In the genomic region with DNA sequence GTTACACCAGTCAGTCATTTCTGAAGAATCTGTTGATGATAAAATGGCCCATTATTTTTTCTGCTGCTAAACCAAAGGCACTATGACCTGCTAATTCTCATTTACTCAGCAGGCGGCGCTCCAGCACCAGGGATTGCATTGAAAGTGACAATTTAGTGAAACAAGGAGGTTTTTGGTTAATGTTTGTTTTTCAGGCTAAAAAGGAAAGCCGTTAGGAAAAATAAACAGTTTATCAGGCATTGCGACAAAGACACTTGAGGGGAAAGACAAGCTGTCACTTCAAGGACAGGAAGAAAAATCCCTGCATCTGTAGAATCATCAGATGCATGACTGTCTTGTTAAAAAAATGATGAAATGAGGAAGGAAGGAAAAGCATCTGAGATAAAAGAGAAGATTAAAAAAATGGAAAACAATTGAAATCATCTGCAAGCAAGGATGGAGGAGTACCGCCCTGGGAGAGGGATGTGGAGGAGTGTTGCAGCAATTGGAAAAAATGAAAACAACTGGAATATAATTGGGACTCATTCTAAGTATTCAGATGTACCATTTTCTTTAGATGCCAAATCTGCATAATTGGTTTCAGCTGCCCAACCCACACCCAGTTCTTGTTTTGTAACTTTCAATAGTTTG, we compare ENCODE assay signal across 8 cellular contexts. TPM values are rescaled to one million over a fixed set of nuclear protein-coding genes. Genes with fewer than 3 reads are reported as not detected.
DNase-seq lines count a peak whose midpoint lies in the region; ATAC-seq and TF ChIP-seq lines count a peak whose summit lies in the region.

No MANE protein-coding gene starts in this region.

- no peaks in the 10 kb centered on the region for H3K9me3 Mint-ChIP-seq in nephron

- peak overlapping the region in 2 of 3 experiments; percentile 4 to 28 for H3K27ac Mint-ChIP-seq in nephron

- no peak for ATAC-seq in GM21526 (IDR thresholded peaks at IDR 0.05; ENCODE audit: low FRiP score, unreplicated experiment)

- H3K9me3 ChIP-seq in esophagus muscularis mucosa (no peaks in the 10 kb centered on the region), stomach (no peaks in the 10 kb centered on the region)

- H3K27ac ChIP-seq in esophagus muscularis mucosa (replicated peaks in 1 of 4) (no peak overlapping the region), stomach (no peak overlapping the region)

- DNase-seq in DMS53 (lab: John Stamatoyannopoulos, UW) (peak; percentile 50), H7 (peak; percentile 54), NCI-H2227 treated with DMSO at 0.1 percent for 48 hours (lab: John Stamatoyannopoulos, UW) (peak; percentile 32), esophagus muscularis mucosa (ENCODE audit: extremely low spot score) (no peak), stomach (peak; percentile 77)
- DNase-seq in activated CD8-positive, alpha-beta memory T cell treated with anti-CD3 and anti-CD28 coated beads for 48 hours (ENCODE audit: low read depth in 2 of 3, low spot score in 2 of 3), result peak; percentile 29 to 58 (median 48)

- peaks cover 13% of the 10 kb centered on the region for H3K27me3 Mint-ChIP-seq in nephron (ENCODE audit: low read depth)

- no peaks in the 10 kb centered on the region for H3K36me3 ChIP-seq in H7 (replicated peaks; ENCODE audit: control insufficient read depth, insufficient read depth, low read length)
- H3K36me3 ChIP-seq in esophagus muscularis mucosa, result no peaks in the 10 kb centered on the region
- no peaks in the 10 kb centered on the region for H3K36me3 ChIP-seq in stomach

- H3K27me3 ChIP-seq in H7 (ENCODE audit: control insufficient read depth, insufficient read depth, low read length) (no peaks in the 10 kb centered on the region), esophagus muscularis mucosa (no peaks in the 10 kb centered on the region), stomach (no peaks in the 10 kb centered on the region)

- peaks cover 30% of the 10 kb centered on the region for H3K4me1 Mint-ChIP-seq in nephron

- peak; percentile 90 to 96 (median 91) for TF ChIP-seq CTCF in esophagus muscularis mucosa (IDR thresholded peaks at IDR 0.05)
- peak; percentile 92 to 96 (median 96) for TF ChIP-seq CTCF in nephron (IDR thresholded peaks at IDR 0.05; ENCODE audit: unreplicated experiment in 3 of 3)
- TF ChIP-seq CTCF in stomach (IDR thresholded peaks at IDR 0.05), result peak in 5 of 7 experiments; percentile 73 to 92 (median 84)

- TF ChIP-seq EP300 in esophagus muscularis mucosa (IDR thresholded peaks at IDR 0.05), result no peak
- no peak for TF ChIP-seq EP300 in stomach (IDR thresholded peaks at IDR 0.05)

- intact Hi-C loops in esophagus muscularis mucosa (cut with DNase I) (loop anchor here (5.0 kb wide), 1 partner anchor 498 kb away; no protein-coding TSS in a partner anchor), stomach (cut with DNase I; ENCODE audit: low total_unique reads) (loop anchor here (10.0 kb wide), 1 partner anchor 686 kb away; no protein-coding TSS in a partner anchor)

- H3K4me3 Mint-ChIP-seq in nephron, result peak overlapping the region in 2 of 3 experiments; percentile 29 to 31

- H3K4me3 ChIP-seq in H7 (ENCODE audit: insufficient read depth, low read depth, low read length), result no peak overlapping the region
- peak overlapping the region in 1 of 4 donors; percentile 15 for H3K4me3 ChIP-seq in esophagus muscularis mucosa
- no peak overlapping the region for H3K4me3 ChIP-seq in stomach

- H3K4me1 ChIP-seq in esophagus muscularis mucosa (peaks cover 7 to 13% (median 11%) of the 10 kb centered on the region in 4 donors), stomach (peaks cover 0 to 16% (median 7%) of the 10 kb centered on the region in 4 donors)

- no peaks in the 10 kb centered on the region for H3K36me3 Mint-ChIP-seq in nephron (ENCODE audit: low read depth)

- WGBS in esophagus muscularis mucosa, result 11% methylated on average over 5 of the region's 5 CpGs
- 5 to 12% (median 9%) methylated on average over 5 of the region's 5 CpGs for WGBS in stomach, 5 donors

- TF ChIP-seq POLR2A in esophagus muscularis mucosa (IDR thresholded peaks at IDR 0.05; ENCODE audit: low read depth) (no peak), stomach (IDR thresholded peaks at IDR 0.05) (no peak)

RNA-seq across cellular contexts. Expression of a gene that starts 54.0 kb away (rescaled TPM):
- total RNA-seq in H7 (2014; rRNA removed; shearing (Covaris generic)), result 9.5 and 13.3 TPM in 2 replicates
- total RNA-seq in esophagus muscularis mucosa (10 to 100 TPM; 34.4 to 42.4 (median 38.0) TPM), stomach (100 to 1,000 TPM in 1 of 5 donors, 10 to 100 TPM in 3, 1 to 10 TPM in 1; 9.8 to 105 (median 35.1) TPM)
- polyA plus RNA-seq in stomach, result 10 to 100 TPM in 1 of 3 donors, 1 to 10 TPM in 2; 5.5 to 23.2 (median 9.1) TPM
